ENCODE assay signal across 1 cellular context in the genomic region with DNA sequence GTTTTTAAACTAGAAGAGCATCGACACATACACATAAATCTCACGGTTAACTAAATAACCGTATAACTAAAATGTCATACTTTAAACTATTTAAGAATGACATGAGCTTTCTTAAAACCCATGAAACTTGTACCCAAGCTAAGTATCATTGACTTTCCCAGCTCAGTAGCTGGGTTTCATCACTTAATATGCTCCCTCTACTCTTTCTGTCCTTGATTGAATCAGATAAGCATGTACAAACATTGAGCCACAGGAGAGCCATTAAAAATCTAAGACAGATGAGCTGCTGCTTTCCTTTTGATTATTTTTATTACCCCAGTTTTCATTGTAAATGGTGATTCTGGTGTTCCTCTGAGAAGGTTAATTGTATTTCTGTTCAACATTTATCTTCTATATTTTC.
TF ChIP-seq lines count a peak whose summit lies in the region.

No MANE protein-coding gene starts in this region.

TF ChIP-seq in SK-N-SH, 30 proteins besides CTCF, POLR2A, EP300 and RAD21 (continued from another document):
- TF ChIP-seq, protein P1, sequence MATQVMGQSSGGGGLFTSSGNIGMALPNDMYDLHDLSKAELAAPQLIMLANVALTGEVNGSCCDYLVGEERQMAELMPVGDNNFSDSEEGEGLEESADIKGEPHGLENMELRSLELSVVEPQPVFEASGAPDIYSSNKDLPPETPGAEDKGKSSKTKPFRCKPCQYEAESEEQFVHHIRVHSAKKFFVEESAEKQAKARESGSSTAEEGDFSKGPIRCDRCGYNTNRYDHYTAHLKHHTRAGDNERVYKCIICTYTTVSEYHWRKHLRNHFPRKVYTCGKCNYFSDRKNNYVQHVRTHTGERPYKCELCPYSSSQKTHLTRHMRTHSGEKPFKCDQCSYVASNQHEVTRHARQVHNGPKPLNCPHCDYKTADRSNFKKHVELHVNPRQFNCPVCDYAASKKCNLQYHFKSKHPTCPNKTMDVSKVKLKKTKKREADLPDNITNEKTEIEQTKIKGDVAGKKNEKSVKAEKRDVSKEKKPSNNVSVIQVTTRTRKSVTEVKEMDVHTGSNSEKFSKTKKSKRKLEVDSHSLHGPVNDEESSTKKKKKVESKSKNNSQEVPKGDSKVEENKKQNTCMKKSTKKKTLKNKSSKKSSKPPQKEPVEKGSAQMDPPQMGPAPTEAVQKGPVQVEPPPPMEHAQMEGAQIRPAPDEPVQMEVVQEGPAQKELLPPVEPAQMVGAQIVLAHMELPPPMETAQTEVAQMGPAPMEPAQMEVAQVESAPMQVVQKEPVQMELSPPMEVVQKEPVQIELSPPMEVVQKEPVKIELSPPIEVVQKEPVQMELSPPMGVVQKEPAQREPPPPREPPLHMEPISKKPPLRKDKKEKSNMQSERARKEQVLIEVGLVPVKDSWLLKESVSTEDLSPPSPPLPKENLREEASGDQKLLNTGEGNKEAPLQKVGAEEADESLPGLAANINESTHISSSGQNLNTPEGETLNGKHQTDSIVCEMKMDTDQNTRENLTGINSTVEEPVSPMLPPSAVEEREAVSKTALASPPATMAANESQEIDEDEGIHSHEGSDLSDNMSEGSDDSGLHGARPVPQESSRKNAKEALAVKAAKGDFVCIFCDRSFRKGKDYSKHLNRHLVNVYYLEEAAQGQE (IDR thresholded peaks at IDR 0.05; ENCODE audit: low read depth, low read length), result no peak
- no peak for TF ChIP-seq USF1 (IDR thresholded peaks at IDR 0.05; ENCODE audit: borderline replicate concordance, low read depth)
- peak; percentile 51; the same call in 1 of the 2 replicates for TF ChIP-seq RCOR1 (IDR thresholded peaks at IDR 0.05; ENCODE audit: low read length)
- TF ChIP-seq FOXM1 (IDR thresholded peaks at IDR 0.05; ENCODE audit: low read depth), result no peak
- TF ChIP-seq FOSL2 (IDR thresholded peaks at IDR 0.05; ENCODE audit: borderline replicate concordance, low read depth), result no peak
- TF ChIP-seq GATA2 (CRISPR knock-in tag; IDR thresholded peaks at IDR 0.05), result peak; percentile 82
- no peak for TF ChIP-seq PBX3 (IDR thresholded peaks at IDR 0.05)
- no peak for TF ChIP-seq TEAD4 (IDR thresholded peaks at IDR 0.05; ENCODE audit: borderline replicate concordance, insufficient read depth)
- TF ChIP-seq JUND (IDR thresholded peaks at IDR 0.05), result no peak
- no peak for TF ChIP-seq MXI1 (IDR thresholded peaks at IDR 0.05; ENCODE audit: low read depth, low read length)
- no peak for TF ChIP-seq TAF1 (IDR thresholded peaks at IDR 0.05; ENCODE audit: borderline replicate concordance, low read depth, low read length)
- TF ChIP-seq RXRA (IDR thresholded peaks at IDR 0.05; ENCODE audit: borderline replicate concordance, low read depth), result no peak
- no peak for TF ChIP-seq ELF1 (IDR thresholded peaks at IDR 0.05)
- peak; percentile 24 for TF ChIP-seq CHD2 (IDR thresholded peaks at IDR 0.05; ENCODE audit: low read length, partially characterized antibody)
TF ChIP-seq in SK-N-SH: peak in this region for 4.
